ENCODE assay signal across 30 cellular contexts in genomic region chr16:53805113-53805512, GRCh38.
DNase-seq lines count a peak whose midpoint lies in the region; ATAC-seq and TF ChIP-seq lines count a peak whose summit lies in the region.
"Had no signal": no experiment of that assay in that cellular context is flagged by ENCODE, and none has a peak within 500 bp of the region (broad histone marks: within the 10 kb centered on the region; RNA-seq: fewer than 3 reads in every experiment).

No MANE protein-coding gene starts in this region.

- H3K27me3 Mint-ChIP-seq in natural killer cell treated with Interleukin-12 subunit alpha and Interleukin-12 subunit beta and Interleukin-15 and Interleukin-18, amount 100 ng/mL, for 72 hours = no peaks in the 10 kb centered on the region
- H3K27me3 Mint-ChIP-seq: activated naive CD8-positive, alpha-beta T cell treated with anti-CD3 and anti-CD28 coated beads for 36 hours; IgD-negative memory B cell had no signal

- H3K27ac ChIP-seq in 22Rv1 = 0 out of 2 replicates have a peak overlapping the region, but pooled peaks have one; percentile 34
- H3K27ac ChIP-seq in WERI-Rb-1 = no peak overlapping the region
- H3K27ac ChIP-seq: BLaER1 treated with 17β-estradiol and CSF1 and Interleukin-3, amounts not matched to agents 10 nM and 100 nM; ovary; stomach; thyroid gland; uterus had no signal

- no peak overlapping the region for H3K27ac Mint-ChIP-seq in natural killer cell treated with Interleukin-12 subunit alpha and Interleukin-12 subunit beta and Interleukin-15 and Interleukin-18, amount 100 ng/mL, for 72 hours
- H3K27ac Mint-ChIP-seq: activated naive CD8-positive, alpha-beta T cell treated with anti-CD3 and anti-CD28 coated beads for 36 hours; IgD-negative memory B cell; immature natural killer cell; nephron progenitor cell; T-helper 1 cell treated with Interleukin-12 subunit alpha and Interleukin-12 subunit beta and Interleukin-4 antibody, amounts not matched to agents 30 μg/mL and 1 μg/mL, for 36 hours had no signal

- H3K36me3 Mint-ChIP-seq in natural killer cell treated with Interleukin-12 subunit alpha and Interleukin-12 subunit beta and Interleukin-15 and Interleukin-18, amount 100 ng/mL, for 72 hours = no peaks in the 10 kb centered on the region

- peaks cover 25 to 27% of the 10 kb centered on the region in 2 donors for H3K4me1 Mint-ChIP-seq in natural killer cell treated with Interleukin-12 subunit alpha and Interleukin-12 subunit beta and Interleukin-15 and Interleukin-18, amount 100 ng/mL, for 72 hours (ENCODE audit: low read depth in 2 of 2)

- no peak overlapping the region for H3K4me3 Mint-ChIP-seq in natural killer cell treated with Interleukin-12 subunit alpha and Interleukin-12 subunit beta and Interleukin-15 and Interleukin-18, amount 100 ng/mL, for 72 hours
- H3K4me3 Mint-ChIP-seq: activated naive CD8-positive, alpha-beta T cell treated with anti-CD3 and anti-CD28 coated beads for 36 hours; immature natural killer cell; nephron progenitor cell; T-helper 1 cell treated with Interleukin-12 subunit alpha and Interleukin-12 subunit beta and Interleukin-4 antibody, amounts not matched to agents 30 μg/mL and 1 μg/mL, for 36 hours had no signal

- H3K4me3 ChIP-seq in WERI-Rb-1 (ENCODE audit: low read depth, low read length) = no peak overlapping the region
- H3K4me3 ChIP-seq: BLaER1 treated with 17β-estradiol and CSF1 and Interleukin-3, amounts not matched to agents 10 nM and 100 nM; ovary; smooth muscle cell; stomach; thyroid gland; uterus had no signal

- DNase-seq in D341Med (ENCODE audit: low spot score) = peak; percentile 43
- DNase-seq in NCI-H82 treated with DMSO at 0.1 percent for 48 hours (lab: John Stamatoyannopoulos, UW; ENCODE audit: unreplicated experiment) = peak; percentile 22
- no peak for DNase-seq in natural killer cell treated with Interleukin-12 subunit alpha and Interleukin-12 subunit beta and Interleukin-15 and Interleukin-18, amount 100 ng/mL, for 72 hours (ENCODE audit: low spot score)
- no peak for DNase-seq in WERI-Rb-1
- DNase-seq: activated CD4-positive, alpha-beta T cell treated with anti-CD3 and anti-CD28 coated beads for 4 hours; activated effector memory CD4-positive, alpha-beta T cell treated with Interleukin-2 at 50 U/mL for 16 hours; activated naive CD8-positive, alpha-beta T cell treated with anti-CD3 and anti-CD28 coated beads for 36 hours; aorta; effector CD4-positive, alpha-beta T cell; immature natural killer cell; left colon; mammary epithelial cell; NCI-H1048; NCI-H1694; nephron progenitor cell; ovary; PC-3; SK-N-SH; stimulated activated CD4-positive, alpha-beta T cell treated with anti-CD3 and anti-CD28 coated beads, Interleukin-1b, Interleukin-23, amount 100 ng/mL, for 48 hours; stomach; thyroid gland; uterus had no signal

- H3K9me3 Mint-ChIP-seq in natural killer cell treated with Interleukin-12 subunit alpha and Interleukin-12 subunit beta and Interleukin-15 and Interleukin-18, amount 100 ng/mL, for 72 hours = no peaks in the 10 kb centered on the region
- H3K9me3 Mint-ChIP-seq: T-helper 1 cell treated with Interleukin-12 subunit alpha and Interleukin-12 subunit beta and Interleukin-4 antibody, amounts not matched to agents 30 μg/mL and 1 μg/mL, for 36 hours had no signal

- peaks cover 3% of the 10 kb centered on the region for H3K9me3 ChIP-seq in WERI-Rb-1 (ENCODE audit: severe bottlenecking)
- H3K9me3 ChIP-seq: ovary, stomach, thyroid gland, uterus had no signal

- H3K36me3 ChIP-seq in WERI-Rb-1 = no peaks in the 10 kb centered on the region
- H3K36me3 ChIP-seq: ovary, thyroid gland, uterus had no signal

- ATAC-seq in esophagus mucosa = peak; percentile 35
- ATAC-seq in SK-N-SH treated with all-trans-retinoic acid at 6 μM for 48 hours = no peak
- ATAC-seq in natural killer cell treated with Interleukin-12 subunit alpha and Interleukin-12 subunit beta and Interleukin-15 and Interleukin-18, amount 100 ng/mL, for 72 hours = no peak
- ATAC-seq: left colon, PC-3, Right ventricle myocardium inferior had no signal

- H3K27me3 ChIP-seq in WERI-Rb-1 (ENCODE audit: insufficient read depth, low read depth, severe bottlenecking) = no peaks in the 10 kb centered on the region
- H3K27me3 ChIP-seq: BLaER1 treated with 17β-estradiol and CSF1 and Interleukin-3, amounts not matched to agents 10 nM and 100 nM; ovary; stomach; thyroid gland; uterus had no signal

- TF ChIP-seq CTCF in 22Rv1 (IDR thresholded peaks at IDR 0.05) (no peak), WERI-Rb-1 (IDR thresholded peaks at IDR 0.05; ENCODE audit: low read depth, low read length) (no peak)

TF ChIP-seq in SK-N-SH treated with all-trans-retinoic acid at 6 μM for 48 hours, 23 proteins besides CTCF, POLR2A, EP300 and RAD21:
- TF ChIP-seq ZFP3 (CRISPR knock-in tag; IDR thresholded peaks at IDR 0.05) (no peak), CSDC2 (CRISPR knock-in tag; IDR thresholded peaks at IDR 0.05) (no peak), OSR1 (CRISPR knock-in tag; IDR thresholded peaks at IDR 0.05) (no peak), SNAI2 (CRISPR knock-in tag; IDR thresholded peaks at IDR 0.05) (no peak), POU6F1 (CRISPR knock-in tag; IDR thresholded peaks at IDR 0.05; ENCODE audit: borderline replicate concordance, low read depth) (no peak), ARNTL (CRISPR knock-in tag; IDR thresholded peaks at IDR 0.05; ENCODE audit: borderline replicate concordance, low read depth) (no peak), GLIS3 (CRISPR knock-in tag; IDR thresholded peaks at IDR 0.05) (no peak), TSHZ2 (CRISPR knock-in tag; IDR thresholded peaks at IDR 0.05) (no peak), ZNF8 (CRISPR knock-in tag; IDR thresholded peaks at IDR 0.05) (no peak)

Comparison
In these comparisons a context has a peak if more than half of its experiments do, and no peak if none do; other contexts are left out.
1. DNase-seq: peak in D341Med (single experiment) and NCI-H82 treated with DMSO at 0.1 percent for 48 hours (single experiment); none in natural killer cell treated with Interleukin-12 subunit alpha and Interleukin-12 subunit beta and Interleukin-15 and Interleukin-18, amount 100 ng/mL, for 72 hours (single experiment) and WERI-Rb-1 (single experiment).